ENCODE assay signal across 1 cellular context in the genomic region with DNA sequence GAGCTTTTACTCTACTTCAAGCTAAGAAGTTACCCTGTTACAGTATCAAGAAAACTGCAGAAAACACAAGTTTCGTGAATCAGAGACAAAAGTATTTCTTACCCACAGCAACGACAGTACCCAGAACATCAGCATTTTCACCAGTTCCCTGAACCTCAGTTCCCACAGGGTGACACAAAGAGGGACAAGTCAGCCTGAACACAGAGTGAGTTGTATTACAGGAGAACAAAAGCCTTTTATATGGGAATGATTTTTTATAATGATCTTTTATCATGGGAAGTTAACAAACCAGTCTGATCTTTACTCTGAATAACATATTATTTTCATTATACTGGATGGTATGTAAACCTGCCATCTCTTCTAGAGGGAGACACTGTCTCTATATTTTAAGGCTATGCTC.
TF ChIP-seq lines count a peak whose summit lies in the region.

No MANE protein-coding gene starts in this region.

TF ChIP-seq in GM23338, 12 proteins besides CTCF, POLR2A, EP300 and RAD21 (continued from another document):
- TF ChIP-seq CREB1 (CRISPR knock-in tag; IDR thresholded peaks at IDR 0.05; ENCODE audit: low read depth) (no peak), ZNF114 (CRISPR knock-in tag; IDR thresholded peaks at IDR 0.05) (no peak), NANOG (IDR thresholded peaks at IDR 0.05; ENCODE audit: borderline replicate concordance) (no peak), JUNB (IDR thresholded peaks at IDR 0.05; ENCODE audit: unreplicated experiment) (no peak), EZH2phosphoT487 (IDR thresholded peaks at IDR 0.05; ENCODE audit: unreplicated experiment) (no peak)
TF ChIP-seq in GM23338: peak in this region for 0.
